In genomic region chr4:108890491-108890890, GRCh38 we compare ENCODE assay signal across 16 cellular contexts.
"Had no signal": no experiment of that assay in that cellular context is flagged by ENCODE, and none has a peak within 500 bp of the region (broad histone marks: within the 10 kb centered on the region; RNA-seq: fewer than 3 reads in every experiment).

No MANE protein-coding gene starts in this region.

- DNase-seq: activated naive CD4-positive, alpha-beta T cell treated with Interleukin-2 at 50 U/mL for 16 hours; anterior cingulate cortex; glutamatergic neuron; hypothalamus; kidney; mesendoderm; retina; stimulated activated CD4-positive, alpha-beta T cell treated with anti-CD3 and anti-CD28 coated beads, Interleukin-15, amount 100 ng/mL, for 24 hours; stimulated activated CD4-positive, alpha-beta T cell treated with anti-CD3 and anti-CD28 coated beads, Interleukin-4, amount 100 ng/mL, for 1 hour; stimulated activated naive B cell treated with anti-CD40 and anti-IgM and Interleukin-4, amounts not matched to agents 10 μg/mL and 1 μg/mL and 100 μg/mL, for 72 hours; thyroid gland had no signal

- H3K4me1 Mint-ChIP-seq: stimulated activated naive B cell treated with anti-CD40 and anti-IgM and Interleukin-4, amounts not matched to agents 10 μg/mL and 1 μg/mL and 100 μg/mL, for 72 hours had no signal

- H3K36me3 Mint-ChIP-seq: stimulated activated naive B cell treated with anti-CD40 and anti-IgM and Interleukin-4, amounts not matched to agents 10 μg/mL and 1 μg/mL and 100 μg/mL, for 72 hours had no signal

- H3K27me3 Mint-ChIP-seq: stimulated activated naive B cell treated with anti-CD40 and anti-IgM and Interleukin-4, amounts not matched to agents 10 μg/mL and 1 μg/mL and 100 μg/mL, for 72 hours had no signal

- H3K27ac ChIP-seq: parathyroid adenoma, thyroid gland, vagina had no signal

- H3K4me1 ChIP-seq: parathyroid adenoma, thyroid gland, vagina had no signal

- H3K27ac Mint-ChIP-seq: activated T-helper 1 cell treated with anti-CD3 and anti-CD28 coated beads, Interleukin-12 subunit alpha, Interleukin-12 subunit beta, Interleukin-2, Interleukin-4 antibody, amounts not matched to agents 30 ng/mL and 10 ng/mL and 1 ng/mL, durations not matched to agents 14 hours and 24 hours and 36 hours; stimulated activated naive B cell treated with anti-CD40 and anti-IgM and Interleukin-4, amounts not matched to agents 10 μg/mL and 1 μg/mL and 100 μg/mL, for 72 hours had no signal

- H3K4me3 Mint-ChIP-seq: activated T-helper 1 cell treated with anti-CD3 and anti-CD28 coated beads, Interleukin-12 subunit alpha, Interleukin-12 subunit beta, Interleukin-2, Interleukin-4 antibody, amounts not matched to agents 30 ng/mL and 10 ng/mL and 1 ng/mL, durations not matched to agents 14 hours and 24 hours and 36 hours; stimulated activated naive B cell treated with anti-CD40 and anti-IgM and Interleukin-4, amounts not matched to agents 10 μg/mL and 1 μg/mL and 100 μg/mL, for 72 hours had no signal

- H2AFZ ChIP-seq: parathyroid adenoma had no signal

- H3K4me3 ChIP-seq: thyroid gland, vagina had no signal

- H3K9me3 ChIP-seq: thyroid gland, vagina had no signal

- H3K27me3 ChIP-seq: thyroid gland, vagina had no signal

- H3K9me3 Mint-ChIP-seq: activated T-helper 1 cell treated with anti-CD3 and anti-CD28 coated beads, Interleukin-12 subunit alpha, Interleukin-12 subunit beta, Interleukin-2, Interleukin-4 antibody, amounts not matched to agents 30 ng/mL and 10 ng/mL and 1 ng/mL, durations not matched to agents 14 hours and 24 hours and 36 hours; stimulated activated naive B cell treated with anti-CD40 and anti-IgM and Interleukin-4, amounts not matched to agents 10 μg/mL and 1 μg/mL and 100 μg/mL, for 72 hours had no signal

- H3K36me3 ChIP-seq: thyroid gland, vagina had no signal

- ATAC-seq: activated CD4-positive, CD25-positive, alpha-beta regulatory T cell treated with anti-CD3 and anti-CD28 coated beads, Interleukin-2, amount 50 U/mL, for 24 hours; esophagus mucosa; stimulated activated naive B cell treated with anti-CD40 and anti-IgM and Interleukin-4, amounts not matched to agents 10 μg/mL and 1 μg/mL and 100 μg/mL, for 72 hours had no signal

- H3K9ac ChIP-seq: parathyroid adenoma had no signal
